In genomic region chrX:73863852-73864251, GRCh38 we compare ENCODE assay signal across 40 cellular contexts. TPM values are rescaled to one million over a fixed set of nuclear protein-coding genes. Genes with fewer than 3 reads are reported as not detected.
"Had no signal": no experiment of that assay in that cellular context is flagged by ENCODE, and none has a peak within 500 bp of the region (broad histone marks: within the 10 kb centered on the region; RNA-seq: fewer than 3 reads in every experiment).

No MANE protein-coding gene starts in this region.

- H3K9me3 ChIP-seq: adrenal gland, ascending aorta, body of pancreas had no signal

- H3K36me3 ChIP-seq: adrenal gland, ascending aorta, brain microvascular endothelial cell, breast epithelium, cardiac muscle cell had no signal

- DNase-seq: activated effector memory CD4-positive, alpha-beta T cell treated with anti-CD3 and anti-CD28 coated beads, Interleukin-2, amount 50 U/mL, for 16 hours; activated effector memory CD4-positive, alpha-beta T cell treated with Interleukin-2 at 50 U/mL for 16 hours; activated gamma-delta T cell; activated gamma-delta T cell treated with Interleukin-2 at 50 U/mL for 16 hours; activated naive CD4-positive, alpha-beta T cell; activated naive CD4-positive, alpha-beta T cell treated with anti-CD3 and anti-CD28 coated beads for 36 hours; activated naive CD4-positive, alpha-beta T cell treated with anti-CD3 and anti-CD28 coated beads, Interleukin-2, amount 10 ng/mL, durations not matched to agents 7 days and 5 days; activated naive CD4-positive, alpha-beta T cell treated with anti-CD3 and anti-CD28 coated beads, Interleukin-2, amount 50 U/mL, for 16 hours; activated naive CD4-positive, alpha-beta T cell treated with Interleukin-2 at 50 U/mL for 16 hours; activated naive CD8-positive, alpha-beta T cell treated with anti-CD3 and anti-CD28 coated beads for 36 hours; activated naive CD8-positive, alpha-beta T cell treated with anti-CD3 and anti-CD28 coated beads, Interleukin-2, amount 10 ng/mL, durations not matched to agents 7 days and 5 days; activated naive CD8-positive, alpha-beta T cell treated with anti-CD3 and anti-CD28 coated beads, Interleukin-2, amount 50 U/mL, for 24 hours; activated T-cell treated with anti-CD3 and anti-CD28 coated beads for 4 hours; activated T-cell treated with anti-CD3 and anti-CD28 coated beads, Interleukin-2, amount 50 U/mL, for 1 hour; activated T-cell treated with anti-CD3 and anti-CD28 coated beads, Interleukin-2, amount 50 U/mL, for 24 hours; activated T-cell treated with anti-CD3 and anti-CD28 coated beads, Interleukin-2, amount 50 U/mL, for 4 hours; activated T-cell treated with anti-CD3 and anti-CD28 coated beads, Interleukin-2, amount 50 U/mL, for 48 hours; activated T-cell treated with anti-CD3 and anti-CD28 coated beads, Interleukin-2, amount 50 U/mL, for 72 hours; adrenal gland; amniotic stem cell; amygdala; anterior cingulate cortex; aorta; body of pancreas; brain microvascular endothelial cell; caudate nucleus; central memory CD4-positive, alpha-beta T cell; cerebellar nuclear complex had no signal

- H3K27ac Mint-ChIP-seq: activated naive CD4-positive, alpha-beta T cell treated with anti-CD3 and anti-CD28 coated beads for 36 hours; activated naive CD4-positive, alpha-beta T cell treated with anti-CD3 and anti-CD28 coated beads, Interleukin-2, amount 10 ng/mL, durations not matched to agents 7 days and 5 days; activated naive CD4-positive, alpha-beta T cell treated with anti-CD3 and anti-CD28 coated beads, Interleukin-2, amount 50 U/mL, for 24 hours; activated naive CD4-positive, alpha-beta T cell treated with anti-CD3 and anti-CD28 coated beads, Interleukin-2, amount 50 U/mL, for 72 hours; activated naive CD8-positive, alpha-beta T cell; activated naive CD8-positive, alpha-beta T cell treated with anti-CD3 and anti-CD28 coated beads for 36 hours; activated naive CD8-positive, alpha-beta T cell treated with anti-CD3 and anti-CD28 coated beads, Interleukin-2, amount 10 ng/mL, durations not matched to agents 7 days and 5 days; activated naive CD8-positive, alpha-beta T cell treated with anti-CD3 and anti-CD28 coated beads, Interleukin-2, amount 50 U/mL, for 24 hours; activated T-cell treated with anti-CD3 and anti-CD28 coated beads, Interleukin-2, amount 50 U/mL, for 24 hours; activated T-cell treated with anti-CD3 and anti-CD28 coated beads, Interleukin-2, amount 50 U/mL, for 72 hours; activated T-helper 1 cell treated with anti-CD3 and anti-CD28 coated beads, Interleukin-12 subunit alpha, Interleukin-12 subunit beta, Interleukin-2, Interleukin-4 antibody, amounts not matched to agents 30 ng/mL and 10 ng/mL and 1 ng/mL, durations not matched to agents 14 hours and 24 hours and 36 hours; activated T-helper 17 cell treated with anti-CD3 and anti-CD28 coated beads, Interleukin-2, amount 50 U/mL, for 72 hours; activated T-helper 2 cell treated with anti-CD3 and anti-CD28 coated beads, Interferon-gamma antibody, Interleukin-2, Interleukin-4, amounts not matched to agents 10 μg/mL and 5 μg/mL and 100 μg/mL, durations not matched to agents 14 hours and 24 hours and 36 hours; brain had no signal

- H3K4me1 ChIP-seq: adrenal gland, ascending aorta, body of pancreas, breast epithelium had no signal

- H3K27ac ChIP-seq: adrenal gland, ascending aorta, body of pancreas, brain microvascular endothelial cell, breast epithelium, cardiac muscle cell had no signal

- H3K4me3 ChIP-seq: adrenal gland, ascending aorta, body of pancreas, breast epithelium, cardiac muscle cell had no signal

- H3K36me3 Mint-ChIP-seq: activated naive CD4-positive, alpha-beta T cell treated with anti-CD3 and anti-CD28 coated beads, Interleukin-2, amount 10 ng/mL, durations not matched to agents 7 days and 5 days; activated naive CD4-positive, alpha-beta T cell treated with anti-CD3 and anti-CD28 coated beads, Interleukin-2, amount 50 U/mL, for 24 hours; activated naive CD8-positive, alpha-beta T cell; activated naive CD8-positive, alpha-beta T cell treated with anti-CD3 and anti-CD28 coated beads for 36 hours; activated naive CD8-positive, alpha-beta T cell treated with anti-CD3 and anti-CD28 coated beads, Interleukin-2, amount 10 ng/mL, durations not matched to agents 7 days and 5 days; brain had no signal

- H3K4me3 Mint-ChIP-seq: activated naive CD4-positive, alpha-beta T cell treated with anti-CD3 and anti-CD28 coated beads for 36 hours; activated naive CD4-positive, alpha-beta T cell treated with anti-CD3 and anti-CD28 coated beads, Interleukin-2, amount 10 ng/mL, durations not matched to agents 7 days and 5 days; activated naive CD4-positive, alpha-beta T cell treated with anti-CD3 and anti-CD28 coated beads, Interleukin-2, amount 50 U/mL, for 24 hours; activated naive CD8-positive, alpha-beta T cell; activated naive CD8-positive, alpha-beta T cell treated with anti-CD3 and anti-CD28 coated beads for 36 hours; activated naive CD8-positive, alpha-beta T cell treated with anti-CD3 and anti-CD28 coated beads, Interleukin-2, amount 10 ng/mL, durations not matched to agents 7 days and 5 days; activated naive CD8-positive, alpha-beta T cell treated with anti-CD3 and anti-CD28 coated beads, Interleukin-2, amount 50 U/mL, for 24 hours; activated T-cell treated with anti-CD3 and anti-CD28 coated beads, Interleukin-2, amount 50 U/mL, for 24 hours; activated T-cell treated with anti-CD3 and anti-CD28 coated beads, Interleukin-2, amount 50 U/mL, for 4 hours; activated T-cell treated with anti-CD3 and anti-CD28 coated beads, Interleukin-2, amount 50 U/mL, for 72 hours; activated T-helper 1 cell treated with anti-CD3 and anti-CD28 coated beads, Interleukin-12 subunit alpha, Interleukin-12 subunit beta, Interleukin-2, Interleukin-4 antibody, amounts not matched to agents 30 ng/mL and 10 ng/mL and 1 ng/mL, durations not matched to agents 14 hours and 24 hours and 36 hours; activated T-helper 17 cell treated with anti-CD3 and anti-CD28 coated beads, Interleukin-2, amount 50 U/mL, for 72 hours; brain; central memory CD8-positive, alpha-beta T cell had no signal

- H3K27me3 ChIP-seq: ascending aorta, body of pancreas, brain microvascular endothelial cell, cardiac muscle cell had no signal

- H3K27me3 Mint-ChIP-seq: activated naive CD4-positive, alpha-beta T cell treated with anti-CD3 and anti-CD28 coated beads, Interleukin-2, amount 10 ng/mL, durations not matched to agents 7 days and 5 days; activated naive CD4-positive, alpha-beta T cell treated with anti-CD3 and anti-CD28 coated beads, Interleukin-2, amount 50 U/mL, for 24 hours; activated naive CD8-positive, alpha-beta T cell; activated naive CD8-positive, alpha-beta T cell treated with anti-CD3 and anti-CD28 coated beads for 36 hours; activated naive CD8-positive, alpha-beta T cell treated with anti-CD3 and anti-CD28 coated beads, Interleukin-2, amount 50 U/mL, for 24 hours; activated T-helper 17 cell treated with anti-CD3 and anti-CD28 coated beads, Interleukin-2, amount 50 U/mL, for 72 hours; central memory CD8-positive, alpha-beta T cell had no signal

- H3K4me1 Mint-ChIP-seq: activated naive CD4-positive, alpha-beta T cell treated with anti-CD3 and anti-CD28 coated beads, Interleukin-2, amount 10 ng/mL, durations not matched to agents 7 days and 5 days; activated naive CD4-positive, alpha-beta T cell treated with anti-CD3 and anti-CD28 coated beads, Interleukin-2, amount 50 U/mL, for 24 hours; activated naive CD8-positive, alpha-beta T cell treated with anti-CD3 and anti-CD28 coated beads for 36 hours; activated naive CD8-positive, alpha-beta T cell treated with anti-CD3 and anti-CD28 coated beads, Interleukin-2, amount 10 ng/mL, durations not matched to agents 7 days and 5 days; activated naive CD8-positive, alpha-beta T cell treated with anti-CD3 and anti-CD28 coated beads, Interleukin-2, amount 50 U/mL, for 24 hours; activated T-helper 17 cell treated with anti-CD3 and anti-CD28 coated beads, Interleukin-2, amount 50 U/mL, for 72 hours; brain; central memory CD8-positive, alpha-beta T cell had no signal

- H3K9me3 Mint-ChIP-seq: activated naive CD4-positive, alpha-beta T cell treated with anti-CD3 and anti-CD28 coated beads, Interleukin-2, amount 10 ng/mL, durations not matched to agents 7 days and 5 days; activated naive CD4-positive, alpha-beta T cell treated with anti-CD3 and anti-CD28 coated beads, Interleukin-2, amount 50 U/mL, for 24 hours; activated naive CD4-positive, alpha-beta T cell treated with anti-CD3 and anti-CD28 coated beads, Interleukin-2, amount 50 U/mL, for 72 hours; activated naive CD8-positive, alpha-beta T cell treated with anti-CD3 and anti-CD28 coated beads for 36 hours; activated naive CD8-positive, alpha-beta T cell treated with anti-CD3 and anti-CD28 coated beads, Interleukin-2, amount 10 ng/mL, durations not matched to agents 7 days and 5 days; activated naive CD8-positive, alpha-beta T cell treated with anti-CD3 and anti-CD28 coated beads, Interleukin-2, amount 50 U/mL, for 24 hours; activated T-cell treated with anti-CD3 and anti-CD28 coated beads, Interleukin-2, amount 50 U/mL, for 24 hours; activated T-helper 1 cell treated with anti-CD3 and anti-CD28 coated beads, Interleukin-12 subunit alpha, Interleukin-12 subunit beta, Interleukin-2, Interleukin-4 antibody, amounts not matched to agents 30 ng/mL and 10 ng/mL and 1 ng/mL, durations not matched to agents 14 hours and 24 hours and 36 hours; activated T-helper 17 cell treated with anti-CD3 and anti-CD28 coated beads, Interleukin-2, amount 50 U/mL, for 72 hours; activated T-helper 2 cell treated with anti-CD3 and anti-CD28 coated beads, Interferon-gamma antibody, Interleukin-2, Interleukin-4, amounts not matched to agents 10 μg/mL and 5 μg/mL and 100 μg/mL, durations not matched to agents 14 hours and 24 hours and 36 hours; central memory CD8-positive, alpha-beta T cell had no signal

- ATAC-seq: activated naive CD4-positive, alpha-beta T cell treated with anti-CD3 and anti-CD28 coated beads, Interleukin-2, amount 50 U/mL, for 72 hours; activated naive CD8-positive, alpha-beta T cell treated with anti-CD3 and anti-CD28 coated beads, Interleukin-2, amount 50 U/mL, for 24 hours; activated T-cell treated with anti-CD3 and anti-CD28 coated beads, Interleukin-2, amount 50 U/mL, for 4 hours; activated T-cell treated with anti-CD3 and anti-CD28 coated beads, Interleukin-2, amount 50 U/mL, for 72 hours; activated T-helper 17 cell treated with anti-CD3 and anti-CD28 coated beads, Interleukin-2, amount 50 U/mL, for 72 hours; body of pancreas had no signal

RNA-seq across cellular contexts. Expression of gene XIST, which starts 11.3 kb away (rescaled TPM):
- total RNA-seq: activated naive CD4-positive, alpha-beta T cell treated with anti-CD3 and anti-CD28 coated beads for 36 hours; activated naive CD4-positive, alpha-beta T cell treated with anti-CD3 and anti-CD28 coated beads, Interleukin-2, amount 50 U/mL, for 72 hours; activated naive CD8-positive, alpha-beta T cell treated with anti-CD3 and anti-CD28 coated beads for 36 hours; activated naive CD8-positive, alpha-beta T cell treated with anti-CD3 and anti-CD28 coated beads, Interleukin-2, amount 10 ng/mL, durations not matched to agents 7 days and 5 days; activated T-helper 1 cell treated with anti-CD3 and anti-CD28 coated beads, Interleukin-12 subunit alpha, Interleukin-12 subunit beta, Interleukin-2, Interleukin-4 antibody, amounts not matched to agents 30 ng/mL and 10 ng/mL and 1 ng/mL, durations not matched to agents 14 hours and 24 hours and 36 hours; activated T-helper 2 cell treated with anti-CD3 and anti-CD28 coated beads, Interferon-gamma antibody, Interleukin-2, Interleukin-4, amounts not matched to agents 10 μg/mL and 5 μg/mL and 100 μg/mL, durations not matched to agents 14 hours and 24 hours and 36 hours; astrocyte; cardiac muscle cell had no signal
- polyA plus RNA-seq: cardiac muscle cell had no signal
